8 cellular contexts compared by ENCODE assay signal in the genomic region with DNA sequence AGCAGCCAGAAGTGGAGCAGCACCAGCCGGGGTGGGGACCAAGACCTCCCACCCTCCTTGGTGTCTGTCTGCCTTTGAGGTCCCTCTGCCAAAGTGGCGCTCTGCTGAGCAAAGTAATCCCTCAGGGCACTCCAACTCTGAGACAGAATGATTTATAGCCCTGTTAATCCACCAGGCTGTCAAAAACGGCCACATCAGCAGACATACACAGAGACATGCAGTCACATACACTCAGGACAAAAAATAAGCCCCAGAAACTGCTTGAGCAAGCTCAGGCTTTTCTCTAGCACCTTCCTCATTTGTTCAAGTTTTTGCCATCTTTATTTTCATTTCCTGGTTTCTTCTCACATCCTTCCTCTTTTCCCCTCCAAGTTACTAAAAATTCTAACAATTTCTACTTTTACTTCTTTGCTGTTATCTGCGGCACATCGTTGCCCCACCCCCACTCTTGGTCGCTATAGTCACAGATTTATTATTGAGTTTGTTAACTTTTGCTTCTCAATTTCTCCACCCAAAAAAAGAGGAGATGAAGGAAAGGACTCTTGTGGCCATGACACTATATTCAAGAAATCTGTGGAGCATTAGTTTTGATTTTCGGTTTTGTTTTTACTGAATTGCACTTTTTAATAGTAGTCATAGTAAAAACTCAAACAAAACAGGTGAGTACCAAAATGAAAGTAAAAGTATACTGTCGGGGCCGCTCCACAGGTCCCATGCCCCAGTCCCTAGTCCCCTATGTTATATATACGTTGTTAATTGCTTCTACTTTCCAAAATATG. TPM values are rescaled to one million over a fixed set of nuclear protein-coding genes. Genes with fewer than 3 reads are reported as not detected.
A peak's percentile ranks its signal among the peaks of the same experiment; 100 is the strongest.
DNase-seq lines count a peak whose midpoint lies in the region; ATAC-seq and TF ChIP-seq lines count a peak whose summit lies in the region.

No MANE protein-coding gene starts in this region.

- TF ChIP-seq CTCF in osteocyte (IDR thresholded peaks at IDR 0.05), result no peak

- H3K36me3 Mint-ChIP-seq in activated naive CD4-positive, alpha-beta T cell treated with anti-CD3 and anti-CD28 coated beads, Interleukin-2, amount 50 U/mL, for 72 hours, result peaks cover 0 to 6% of the 10 kb centered on the region in 2 donors
- H3K36me3 Mint-ChIP-seq in osteocyte (ENCODE audit: unreplicated experiment), result no peaks in the 10 kb centered on the region

- peak; percentile 78 for ATAC-seq in HG02973 (IDR thresholded peaks at IDR 0.05; ENCODE audit: unreplicated experiment)
- peak; percentile 79 to 90 for ATAC-seq in activated naive CD4-positive, alpha-beta T cell treated with anti-CD3 and anti-CD28 coated beads, Interleukin-2, amount 50 U/mL, for 72 hours

- H3K4me1 ChIP-seq in mucosa of rectum (ENCODE audit: control insufficient read depth in 2 of 2, insufficient read depth in 2 of 2, low read length in 2 of 2), result peaks cover 0 to 8% of the 10 kb centered on the region in 2 donors

- peak overlapping the region; percentile 58 to 78 for H3K4me3 ChIP-seq in mucosa of rectum (ENCODE audit: low read length in 2 of 2)

- peaks cover 38% of the 10 kb centered on the region for H3K4me1 Mint-ChIP-seq in osteocyte (ENCODE audit: unreplicated experiment)

- peak overlapping the region; percentile 18 to 19 for H3K9ac ChIP-seq in mucosa of rectum (ENCODE audit: low read depth in 1 of 2, low read length in 2 of 2)

- H3K27me3 ChIP-seq in mucosa of rectum (ENCODE audit: control insufficient read depth in 2 of 2, insufficient read depth in 2 of 2, low read length in 2 of 2), result no peaks in the 10 kb centered on the region

- H3K36me3 ChIP-seq in mucosa of rectum (ENCODE audit: control insufficient read depth in 2 of 2, insufficient read depth in 2 of 2, low read length in 2 of 2), result no peaks in the 10 kb centered on the region

- no peaks in the 10 kb centered on the region for H3K9me3 Mint-ChIP-seq in activated naive CD4-positive, alpha-beta T cell treated with anti-CD3 and anti-CD28 coated beads, Interleukin-2, amount 50 U/mL, for 72 hours
- no peaks in the 10 kb centered on the region for H3K9me3 Mint-ChIP-seq in osteocyte (ENCODE audit: unreplicated experiment)

- H3K4me3 Mint-ChIP-seq in osteocyte (ENCODE audit: unreplicated experiment), result no peak overlapping the region

- H3K27me3 Mint-ChIP-seq in osteocyte (ENCODE audit: unreplicated experiment), result no peaks in the 10 kb centered on the region

- no peaks in the 10 kb centered on the region for H3K9me3 ChIP-seq in mucosa of rectum (ENCODE audit: control insufficient read depth in 2 of 2, low read length in 2 of 2)

- peak; percentile 42 to 51 for DNase-seq in stimulated activated CD4-positive, alpha-beta T cell treated with anti-CD3 and anti-CD28 coated beads, Interleukin-2, amount 100 ng/mL, for 24 hours
- no peak for DNase-seq in stimulated activated CD4-positive, alpha-beta T cell treated with anti-CD3 and anti-CD28 coated beads, Interleukin-1b, Interleukin-23, amount 100 ng/mL, for 48 hours
- DNase-seq in NCI-H510A treated with DMSO at 0.1 percent for 48 hours (lab: John Stamatoyannopoulos, UW), result peak; percentile 22
- DNase-seq in activated naive CD4-positive, alpha-beta T cell treated with anti-CD3 and anti-CD28 coated beads, Interleukin-2, amount 50 U/mL, for 72 hours (ENCODE audit: low spot score in 2 of 2), result peak in 1 of 2 donors; percentile 46
- DNase-seq in NCI-H526 treated with DMSO at 0.1 percent for 48 hours (lab: John Stamatoyannopoulos, UW), result no peak
- DNase-seq in osteocyte (ENCODE audit: extremely low spot score, unreplicated experiment), result no peak

- H3K27ac ChIP-seq in mucosa of rectum (ENCODE audit: low read depth in 2 of 2, low read length in 2 of 2), result peak overlapping the region in 1 of 2 donors; percentile 12

- H3K27ac Mint-ChIP-seq in activated naive CD4-positive, alpha-beta T cell treated with anti-CD3 and anti-CD28 coated beads, Interleukin-2, amount 50 U/mL, for 72 hours, result peak overlapping the region; percentile 85 to 91
- no peak overlapping the region for H3K27ac Mint-ChIP-seq in osteocyte (ENCODE audit: unreplicated experiment)

RNA-seq across cellular contexts. Expression of a gene that starts 17.4 kb away (rescaled TPM):
- 1 to 10 TPM in 1 of 2 donors, under 1 TPM in 1; 0.29 to 1.1 TPM for total RNA-seq in activated naive CD4-positive, alpha-beta T cell treated with anti-CD3 and anti-CD28 coated beads, Interleukin-2, amount 50 U/mL, for 72 hours
- 6.6 and 7.1 TPM in 2 replicates for total RNA-seq in osteocyte

Comparison
In these comparisons a context has a peak if more than half of its experiments do, and no peak if none do; other contexts are left out.
1. DNase-seq: peak in stimulated activated CD4-positive, alpha-beta T cell treated with anti-CD3 and anti-CD28 coated beads, Interleukin-2, amount 100 ng/mL, for 24 hours (2 of 2) and NCI-H510A treated with DMSO at 0.1 percent for 48 hours (single experiment); none in stimulated activated CD4-positive, alpha-beta T cell treated with anti-CD3 and anti-CD28 coated beads, Interleukin-1b, Interleukin-23, amount 100 ng/mL, for 48 hours (single experiment), NCI-H526 treated with DMSO at 0.1 percent for 48 hours (single experiment) and osteocyte (single experiment).